Comparison of ENCODE assay signal across 2 cellular contexts in genomic region chr1:47024138-47024856, GRCh38.
TF ChIP-seq lines count a peak whose summit lies in the region.

No MANE protein-coding gene starts in this region.

TF ChIP-seq in liver, 16 proteins besides CTCF, POLR2A, EP300 and RAD21 (continued from another document):
- TF ChIP-seq NR2F2 (IDR thresholded peaks at IDR 0.05): peak; percentile 41

TF ChIP-seq in HepG2, 621 proteins besides CTCF, POLR2A, EP300 and RAD21:
- TF ChIP-seq ATF3 (CRISPR knock-in tag; IDR thresholded peaks at IDR 0.05) (no peak), DNMT3B (CRISPR knock-in tag; conservative IDR thresholded peaks at IDR 0.05) (no peak), POGK (CRISPR knock-in tag; conservative IDR thresholded peaks at IDR 0.05) (no peak), FOXM1 (CRISPR knock-in tag; IDR thresholded peaks at IDR 0.05) (no peak), SAFB2 (CRISPR knock-in tag; IDR thresholded peaks at IDR 0.05; ENCODE audit: borderline replicate concordance, low read depth) (no peak), EZH2 (conservative IDR thresholded peaks at IDR 0.05; ENCODE audit: low read depth, low read length) (no peak), TCF7 (IDR thresholded peaks at IDR 0.05; ENCODE audit: low read depth) (no peak), ZNF792 (CRISPR knock-in tag; IDR thresholded peaks at IDR 0.05) (no peak), PAXIP1 (CRISPR knock-in tag; conservative IDR thresholded peaks at IDR 0.05) (no peak), AHDC1 (CRISPR knock-in tag; IDR thresholded peaks at IDR 0.05; ENCODE audit: borderline replicate concordance) (no peak), ZNF20 (CRISPR knock-in tag; IDR thresholded peaks at IDR 0.05) (no peak), MTF1 (CRISPR knock-in tag; IDR thresholded peaks at IDR 0.05) (no peak), ARNTL (CRISPR knock-in tag; IDR thresholded peaks at IDR 0.05) (no peak), ZMYM4 (CRISPR knock-in tag; IDR thresholded peaks at IDR 0.05) (no peak), ZNF280B (CRISPR knock-in tag; IDR thresholded peaks at IDR 0.05; ENCODE audit: borderline replicate concordance) (no peak), ZNF816 (CRISPR knock-in tag; IDR thresholded peaks at IDR 0.05; ENCODE audit: borderline replicate concordance) (no peak)
